Comparison of ENCODE assay signal across 12 cellular contexts in the genomic region with DNA sequence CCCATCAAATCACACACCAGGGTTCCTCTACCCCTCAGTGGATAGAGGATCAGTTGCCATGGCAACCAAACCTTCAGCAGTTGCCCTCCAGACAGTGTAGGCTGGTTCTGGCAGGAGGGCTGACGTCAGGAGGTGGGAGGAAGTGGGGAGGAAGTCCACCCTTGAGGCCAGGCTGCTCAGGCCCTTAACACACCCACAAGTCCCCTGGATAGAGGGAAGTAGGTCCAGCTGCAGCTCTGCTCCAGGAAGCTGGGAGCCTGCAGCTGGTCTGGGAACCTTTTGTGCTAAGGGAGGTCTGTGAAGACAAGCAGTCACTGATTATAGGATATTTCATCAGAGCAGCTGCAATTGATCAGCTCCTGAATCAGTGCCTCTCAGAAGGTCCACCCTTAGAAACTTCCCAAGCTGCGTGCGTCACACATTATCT.
DNase-seq lines count a peak whose midpoint lies in the region; ATAC-seq and TF ChIP-seq lines count a peak whose summit lies in the region.
"Had no signal": no experiment of that assay in that cellular context is flagged by ENCODE, and none has a peak within 500 bp of the region (broad histone marks: within the 10 kb centered on the region; RNA-seq: fewer than 3 reads in every experiment).

No MANE protein-coding gene starts in this region.

- no peaks in the 10 kb centered on the region; the same call in 1 of the 2 replicates for H3K4me1 ChIP-seq in HEK293 (ENCODE audit: control insufficient read depth, insufficient read depth, low read length)
- no peaks in the 10 kb centered on the region for H3K4me1 ChIP-seq in mesendoderm (ENCODE audit: control insufficient read depth, low read depth, low read length)

- H3K4me3 ChIP-seq in HEK293 (ENCODE audit: low read depth, low read length), result no peak overlapping the region
- no peak overlapping the region for H3K4me3 ChIP-seq in mesendoderm (ENCODE audit: low read length)

- no peak overlapping the region for H3K56ac ChIP-seq in mesendoderm (ENCODE audit: low read length)

- H4K5ac ChIP-seq in mesendoderm (ENCODE audit: low read length), result no peak overlapping the region

- ATAC-seq in GM18873 (IDR thresholded peaks at IDR 0.05; ENCODE audit: low FRiP score, unreplicated experiment), result no peak
- no peak for ATAC-seq in activated CD4-positive, alpha-beta T cell treated with anti-CD3 and anti-CD28 coated beads for 36 hours

- H3K9me3 ChIP-seq in HEK293 (ENCODE audit: control insufficient read depth, insufficient read depth, low read depth, low read length), result no peaks in the 10 kb centered on the region

- H3K79me1 ChIP-seq in mesendoderm (ENCODE audit: low read length), result no peaks in the 10 kb centered on the region

- H3K9ac ChIP-seq in mesendoderm (ENCODE audit: low read length), result no peak overlapping the region

- no peak overlapping the region for H3K23ac ChIP-seq in mesendoderm (ENCODE audit: low read length)

- no peak overlapping the region for H2BK120ac ChIP-seq in mesendoderm (ENCODE audit: low read depth, low read length)

- DNase-seq in AG09319 (ENCODE audit: extremely low read depth, low read depth), result peak; percentile 70
- DNase-seq in ecto neural progenitor cell (ENCODE audit: low spot score), result peak; percentile 67
- DNase-seq in mesendoderm, result peak; percentile 76
- no peak for DNase-seq in H4 (ENCODE audit: low spot score)
- DNase-seq in activated CD4-positive, alpha-beta T cell treated with anti-CD3 and anti-CD28 coated beads for 36 hours, result no peak
- DNase-seq in amniotic stem cell (lab: John Stamatoyannopoulos, UW), result no peak
- DNase-seq: activated naive CD4-positive, alpha-beta T cell treated with Interleukin-2 at 50 U/mL for 16 hours; DND-41; head of caudate nucleus; stimulated activated naive CD4-positive, alpha-beta T cell had no signal

- H3K27ac ChIP-seq in HEK293 (ENCODE audit: extremely low read depth, low read depth, low read length) (no peak overlapping the region), mesendoderm (ENCODE audit: low read depth, low read length) (no peak overlapping the region)

- no peaks in the 10 kb centered on the region for H3K9me3 Mint-ChIP-seq in activated CD4-positive, alpha-beta T cell treated with anti-CD3 and anti-CD28 coated beads for 36 hours (ENCODE audit: low read depth)

- H2BK15ac ChIP-seq in mesendoderm (replicated peaks; ENCODE audit: low read depth), result no peak overlapping the region

- H3K27me3 ChIP-seq in mesendoderm (ENCODE audit: insufficient read depth, low read length, poor library complexity), result no peaks in the 10 kb centered on the region

- no peak overlapping the region for H3K27ac Mint-ChIP-seq in activated CD4-positive, alpha-beta T cell treated with anti-CD3 and anti-CD28 coated beads for 36 hours

- no peaks in the 10 kb centered on the region for H3K36me3 ChIP-seq in HEK293 (ENCODE audit: control insufficient read depth in 2 of 2, insufficient read depth in 1 of 2, low read length in 2 of 2)
- no peaks in the 10 kb centered on the region for H3K36me3 ChIP-seq in mesendoderm (ENCODE audit: control insufficient read depth, insufficient read depth, low read length)

- H2AK5ac ChIP-seq in mesendoderm (ENCODE audit: low read length), result no peak overlapping the region

- H3K4me3 Mint-ChIP-seq in activated CD4-positive, alpha-beta T cell treated with anti-CD3 and anti-CD28 coated beads for 36 hours, result no peak overlapping the region

- POLR2A ChIA-PET in HEK293 (lab: Yijun Ruan, JAX), result interaction anchor here (1.6 kb wide), 1 partner anchor 98 kb away, joined by 5 read pairs; no protein-coding TSS in a partner anchor
- POLR2A ChIA-PET in activated CD4-positive, alpha-beta T cell treated with anti-CD3 and anti-CD28 coated beads for 36 hours (lab: Charles Lee), result interaction anchor here (0.8 kb wide), 1 partner anchor 23 kb away, joined by 3 read pairs; no protein-coding TSS in a partner anchor

- intact Hi-C loops in activated CD4-positive, alpha-beta T cell treated with anti-CD3 and anti-CD28 coated beads for 36 hours (cut with DNase I, micrococcal nuclease), result loop anchor here (1.0 to 5.0 kb wide), 8 partner anchors 98 to 691 kb away; no protein-coding TSS in a partner anchor

- no peaks in the 10 kb centered on the region for H3K36me3 Mint-ChIP-seq in activated CD4-positive, alpha-beta T cell treated with anti-CD3 and anti-CD28 coated beads for 36 hours (ENCODE audit: low read depth)

- TF ChIP-seq CTCF in AG09319 (IDR thresholded peaks at IDR 0.05; ENCODE audit: low read depth, low read length) (no peak), HEK293 (tag by site-specific recombination; IDR thresholded peaks at IDR 0.05) (no peak)

- no CpG with 5 or more reads among the region's 3 CpGs for WGBS in mesendoderm (ENCODE audit: extremely low coverage, insufficient coverage, low lambda C conversion rate)

- no peaks in the 10 kb centered on the region for H3K79me2 ChIP-seq in mesendoderm (ENCODE audit: control insufficient read depth, insufficient read depth, low read length)

- no peaks in the 10 kb centered on the region for H3K4me1 Mint-ChIP-seq in activated CD4-positive, alpha-beta T cell treated with anti-CD3 and anti-CD28 coated beads for 36 hours

- peaks cover 31% of the 10 kb centered on the region for H3K27me3 Mint-ChIP-seq in activated CD4-positive, alpha-beta T cell treated with anti-CD3 and anti-CD28 coated beads for 36 hours

- H3K4ac ChIP-seq in mesendoderm (ENCODE audit: low read depth, low read length), result no peak overlapping the region

- H4K8ac ChIP-seq in mesendoderm (ENCODE audit: low read depth, low read length), result no peak overlapping the region

- CTCF ChIA-PET in HEK293 (lab: Yijun Ruan, JAX), result interaction anchor here (0.5 to 5.5 kb wide), 23 partner anchors 7 to 329 kb away, joined by 3 to 104 read pairs (median 6); a partner anchor contains a TSS
- CTCF ChIA-PET in activated CD4-positive, alpha-beta T cell treated with anti-CD3 and anti-CD28 coated beads for 36 hours (lab: Charles Lee), result interaction anchor here (0.5 to 5.4 kb wide), 21 partner anchors 10 to 414 kb away, joined by 3 to 63 read pairs (median 6); a partner anchor contains a TSS

- H3K18ac ChIP-seq in mesendoderm (ENCODE audit: low read length), result no peak overlapping the region

- no peak overlapping the region for H2BK5ac ChIP-seq in mesendoderm (ENCODE audit: low read length)

- H3K4me2 ChIP-seq in mesendoderm (ENCODE audit: low read length), result no peak overlapping the region

TF ChIP-seq in HEK293, 187 proteins besides CTCF, POLR2A, EP300 and RAD21:
- TF ChIP-seq EGR2 (tag by site-specific recombination; IDR thresholded peaks at IDR 0.05; ENCODE audit: low read depth), result peak; percentile 75
- TF ChIP-seq ZNF138 (tag by site-specific recombination; IDR thresholded peaks at IDR 0.05; ENCODE audit: borderline replicate concordance), result no peak
- peak; percentile 84 for TF ChIP-seq ZFHX2 (tag by site-specific recombination; conservative IDR thresholded peaks at IDR 0.05)
TF ChIP-seq in HEK293: peak in this region for 2.

Comparison
In these comparisons a context has a peak if more than half of its experiments do, and no peak if none do; other contexts are left out.
1. DNase-seq: peak in AG09319 (single experiment), ecto neural progenitor cell (single experiment) and mesendoderm (single experiment); none in H4 (single experiment), activated CD4-positive, alpha-beta T cell treated with anti-CD3 and anti-CD28 coated beads for 36 hours (single experiment) and amniotic stem cell (single experiment).